Comparison of ENCODE assay signal across 1 cellular context in genomic region chr2:6325616-6326015, GRCh38.
TF ChIP-seq lines count a peak whose summit lies in the region.

No MANE protein-coding gene starts in this region.

TF ChIP-seq in GM23338, 12 proteins besides CTCF, POLR2A, EP300 and RAD21 (continued from another document):
- TF ChIP-seq REST (IDR thresholded peaks at IDR 0.05; ENCODE audit: unreplicated experiment) = no peak
- TF ChIP-seq EZH2phosphoT487 (IDR thresholded peaks at IDR 0.05; ENCODE audit: unreplicated experiment) = no peak
- TF ChIP-seq ZNF114 (CRISPR knock-in tag; IDR thresholded peaks at IDR 0.05) = no peak
- TF ChIP-seq STAT1 (IDR thresholded peaks at IDR 0.05; ENCODE audit: unreplicated experiment) = no peak
- TF ChIP-seq ETS1 (IDR thresholded peaks at IDR 0.05) = no peak
TF ChIP-seq in GM23338: peak in this region for 0.
